In the genomic region with DNA sequence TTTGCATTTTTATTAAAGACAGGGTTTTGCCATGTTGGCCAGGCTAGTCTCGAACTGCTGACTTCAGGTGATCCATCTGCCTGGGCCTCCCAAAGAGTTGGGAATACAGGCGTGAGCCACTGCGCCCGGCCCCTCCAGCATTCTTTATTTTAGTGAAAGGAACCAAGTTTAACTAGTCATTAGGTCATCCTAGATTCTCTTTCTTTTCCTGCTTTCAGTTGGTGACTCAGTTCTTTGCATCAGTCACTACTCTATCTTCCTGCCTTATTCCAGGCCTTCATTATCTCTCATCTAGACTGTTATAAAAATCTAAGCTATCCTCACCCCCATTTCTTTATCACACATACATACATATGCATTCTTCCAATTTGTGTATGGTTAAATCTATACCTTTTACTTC, we compare ENCODE assay signal across 27 cellular contexts.
"Had no signal": no experiment of that assay in that cellular context is flagged by ENCODE, and none has a peak within 500 bp of the region (broad histone marks: within the 10 kb centered on the region; RNA-seq: fewer than 3 reads in every experiment).

No MANE protein-coding gene starts in this region.

- H3K9me3 Mint-ChIP-seq: activated CD4-positive, alpha-beta memory T cell treated with anti-CD3 and anti-CD28 coated beads for 36 hours; activated CD4-positive, alpha-beta T cell treated with anti-CD3 and anti-CD28 coated beads, Interleukin-2, amount 10 ng/mL, durations not matched to agents 24 days and 14 days; activated naive CD4-positive, alpha-beta T cell treated with anti-CD3 and anti-CD28 coated beads for 36 hours; activated naive CD8-positive, alpha-beta T cell treated with anti-CD3 and anti-CD28 coated beads for 36 hours; activated T-helper 1 cell treated with anti-CD3 and anti-CD28 coated beads, Interleukin-12 subunit alpha, Interleukin-12 subunit beta, Interleukin-2, Interleukin-4 antibody, amounts not matched to agents 30 ng/mL and 10 ng/mL and 1 ng/mL, durations not matched to agents 14 hours and 24 hours and 36 hours; dendritic cell treated with granulocyte-macrophage colony-stimulating factor and Interleukin-4, amounts not matched to agents 40 ng/mL and 50 ng/mL, for 4 days; nephron had no signal

- H3K27me3 ChIP-seq: adrenal gland, gastrocnemius medialis, hepatocyte, testis had no signal

- H3K4me1 ChIP-seq: adrenal gland, gastrocnemius medialis, spleen, testis had no signal

- H3K36me3 Mint-ChIP-seq: activated CD4-positive, alpha-beta memory T cell treated with anti-CD3 and anti-CD28 coated beads for 36 hours; activated naive CD8-positive, alpha-beta T cell treated with anti-CD3 and anti-CD28 coated beads for 36 hours had no signal

- H3K27ac ChIP-seq: adrenal gland, epithelial cell of prostate, gastrocnemius medialis, hepatocyte, spleen, testis had no signal

- H3K27ac Mint-ChIP-seq: activated CD4-positive, alpha-beta memory T cell treated with anti-CD3 and anti-CD28 coated beads for 36 hours; activated CD4-positive, alpha-beta T cell treated with anti-CD3 and anti-CD28 coated beads, Interleukin-2, amount 10 ng/mL, durations not matched to agents 24 days and 14 days; activated naive CD4-positive, alpha-beta T cell treated with anti-CD3 and anti-CD28 coated beads for 36 hours; activated naive CD8-positive, alpha-beta T cell treated with anti-CD3 and anti-CD28 coated beads for 36 hours; activated T-helper 1 cell treated with anti-CD3 and anti-CD28 coated beads, Interleukin-12 subunit alpha, Interleukin-12 subunit beta, Interleukin-2, Interleukin-4 antibody, amounts not matched to agents 30 ng/mL and 10 ng/mL and 1 ng/mL, durations not matched to agents 14 hours and 24 hours and 36 hours; dendritic cell treated with granulocyte-macrophage colony-stimulating factor and Interleukin-4, amounts not matched to agents 40 ng/mL and 50 ng/mL, for 4 days; nephron had no signal

- ATAC-seq: gastrocnemius medialis, left colon, right cardiac atrium had no signal

- H3K4me1 Mint-ChIP-seq: activated CD4-positive, alpha-beta T cell treated with anti-CD3 and anti-CD28 coated beads, Interleukin-2, amount 10 ng/mL, durations not matched to agents 24 days and 14 days; activated naive CD8-positive, alpha-beta T cell treated with anti-CD3 and anti-CD28 coated beads for 36 hours; nephron had no signal

- H3K4me3 Mint-ChIP-seq: activated CD4-positive, alpha-beta memory T cell treated with anti-CD3 and anti-CD28 coated beads for 36 hours; activated CD4-positive, alpha-beta T cell treated with anti-CD3 and anti-CD28 coated beads, Interleukin-2, amount 10 ng/mL, durations not matched to agents 24 days and 14 days; activated naive CD4-positive, alpha-beta T cell treated with anti-CD3 and anti-CD28 coated beads for 36 hours; activated naive CD8-positive, alpha-beta T cell treated with anti-CD3 and anti-CD28 coated beads for 36 hours; activated T-helper 1 cell treated with anti-CD3 and anti-CD28 coated beads, Interleukin-12 subunit alpha, Interleukin-12 subunit beta, Interleukin-2, Interleukin-4 antibody, amounts not matched to agents 30 ng/mL and 10 ng/mL and 1 ng/mL, durations not matched to agents 14 hours and 24 hours and 36 hours; dendritic cell treated with granulocyte-macrophage colony-stimulating factor and Interleukin-4, amounts not matched to agents 40 ng/mL and 50 ng/mL, for 4 days; nephron had no signal

- H3K9me3 ChIP-seq: adrenal gland, gastrocnemius medialis, spleen, testis had no signal

- H3K4me3 ChIP-seq: adrenal gland, gastrocnemius medialis, hepatocyte, spleen, testis had no signal

- H3K36me3 ChIP-seq: adrenal gland, gastrocnemius medialis, spleen had no signal

- DNase-seq: activated CD4-positive, alpha-beta memory T cell treated with anti-CD3 and anti-CD28 coated beads for 36 hours; activated CD4-positive, alpha-beta T cell treated with anti-CD3 and anti-CD28 coated beads, Interleukin-2, amount 10 ng/mL, durations not matched to agents 24 days and 14 days; activated CD4-positive, CD25-positive, alpha-beta regulatory T cell treated with anti-CD3 and anti-CD28 coated beads, Interleukin-2, amount 50 U/mL, for 72 hours; activated CD8-positive, alpha-beta memory T cell treated with anti-CD3 and anti-CD28 coated beads, Interleukin-2, amount 50 U/mL, for 4 hours; activated effector memory CD4-positive, alpha-beta T cell treated with anti-CD3 and anti-CD28 coated beads, Interleukin-2, amount 50 U/mL, for 16 hours; activated naive CD4-positive, alpha-beta T cell treated with anti-CD3 and anti-CD28 coated beads for 36 hours; activated naive CD8-positive, alpha-beta T cell treated with anti-CD3 and anti-CD28 coated beads for 36 hours; activated T-cell treated with anti-CD3 and anti-CD28 coated beads, Interleukin-2, amount 50 U/mL, for 1 hour; adrenal gland; aorta; central memory CD4-positive, alpha-beta T cell; effector CD4-positive, alpha-beta T cell; gastrocnemius medialis; islet precursor cell; left colon; mammary epithelial cell; posterior cingulate gyrus; right cardiac atrium; spleen; stimulated activated naive CD4-positive, alpha-beta T cell treated with Interleukin-2 at 50 U/mL for 16 hours; testis; trophoblast cell had no signal
